1 cellular context compared by ENCODE assay signal in genomic region chr5:78245126-78245525, GRCh38.
TF ChIP-seq lines count a peak whose summit lies in the region.

No MANE protein-coding gene starts in this region.

TF ChIP-seq in IMR-90, 13 proteins besides CTCF, POLR2A, EP300 and RAD21 (continued from another document):
- TF ChIP-seq, protein P1, sequence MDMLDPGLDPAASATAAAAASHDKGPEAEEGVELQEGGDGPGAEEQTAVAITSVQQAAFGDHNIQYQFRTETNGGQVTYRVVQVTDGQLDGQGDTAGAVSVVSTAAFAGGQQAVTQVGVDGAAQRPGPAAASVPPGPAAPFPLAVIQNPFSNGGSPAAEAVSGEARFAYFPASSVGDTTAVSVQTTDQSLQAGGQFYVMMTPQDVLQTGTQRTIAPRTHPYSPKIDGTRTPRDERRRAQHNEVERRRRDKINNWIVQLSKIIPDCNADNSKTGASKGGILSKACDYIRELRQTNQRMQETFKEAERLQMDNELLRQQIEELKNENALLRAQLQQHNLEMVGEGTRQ (IDR thresholded peaks at IDR 0.05; ENCODE audit: low read depth, low read length): no peak
- TF ChIP-seq BHLHE40 (IDR thresholded peaks at IDR 0.05; ENCODE audit: low read depth, low read length) (no peak), CEBPB (IDR thresholded peaks at IDR 0.05; ENCODE audit: low read depth, low read length) (no peak), MAZ (IDR thresholded peaks at IDR 0.05; ENCODE audit: borderline replicate concordance, low read depth, low read length) (no peak), SMC3 (IDR thresholded peaks at IDR 0.05; ENCODE audit: low read depth, low read length) (no peak), MAFK (IDR thresholded peaks at IDR 0.05; ENCODE audit: low read depth, low read length) (no peak), RCOR1 (IDR thresholded peaks at IDR 0.05; ENCODE audit: insufficient replicate concordance, low read length) (no peak), NFE2L2 (IDR thresholded peaks at IDR 0.05; ENCODE audit: low read depth, low read length) (no peak), RFX5 (IDR thresholded peaks at IDR 0.05; ENCODE audit: low read depth, low read length) (no peak), FOS (IDR thresholded peaks at IDR 0.05; ENCODE audit: low read depth, low read length) (no peak), ELK1 (IDR thresholded peaks at IDR 0.05; ENCODE audit: borderline replicate concordance, low read depth, low read length) (no peak)
TF ChIP-seq in IMR-90: peak in this region for 0.
